ENCODE assay signal across 8 cellular contexts in genomic region chr4:185395956-185396723, GRCh38. TPM values are rescaled to one million over a fixed set of nuclear protein-coding genes. Genes with fewer than 3 reads are reported as not detected.
DNase-seq lines count a peak whose midpoint lies in the region; ATAC-seq and TF ChIP-seq lines count a peak whose summit lies in the region.

No MANE protein-coding gene starts in this region.

- H3K36me3 Mint-ChIP-seq in GM23338 (ENCODE audit: low read depth) (0 out of 3 replicates have a peak, but pooled peaks cover 4% of the 10 kb centered on the region), natural killer cell (no peaks in the 10 kb centered on the region)
- H3K36me3 Mint-ChIP-seq in activated T-helper 17 cell treated with anti-CD3 and anti-CD28 coated beads, Interleukin-2, amount 50 U/mL, for 72 hours (ENCODE audit: low read depth): peaks cover 56% of the 10 kb centered on the region

- H3K4me1 ChIP-seq in GM23338 (ENCODE audit: insufficient read depth): no peaks in the 10 kb centered on the region; the same call in 1 of the 2 replicates

- no peaks in the 10 kb centered on the region for H4K20me1 ChIP-seq in GM23338 (replicated peaks; ENCODE audit: insufficient read depth)

- H3K27me3 Mint-ChIP-seq in GM23338 (ENCODE audit: insufficient read depth, low read depth, poor library complexity): peaks cover 5% of the 10 kb centered on the region
- no peaks in the 10 kb centered on the region for H3K27me3 Mint-ChIP-seq in activated T-helper 17 cell treated with anti-CD3 and anti-CD28 coated beads, Interleukin-2, amount 50 U/mL, for 72 hours
- H3K27me3 Mint-ChIP-seq in natural killer cell (ENCODE audit: low read depth in 2 of 2): no peaks in the 10 kb centered on the region

- H3K27ac Mint-ChIP-seq in GM23338 (no peak overlapping the region), natural killer cell (peak overlapping the region; percentile 94 to 97)
- peak overlapping the region; percentile 85 for H3K27ac Mint-ChIP-seq in activated T-helper 17 cell treated with anti-CD3 and anti-CD28 coated beads, Interleukin-2, amount 50 U/mL, for 72 hours

- no peaks in the 10 kb centered on the region for H3K79me2 ChIP-seq in GM23338 (replicated peaks; ENCODE audit: insufficient read depth)

- peak overlapping the region; percentile 83 for H3K4me3 Mint-ChIP-seq in GM23338
- H3K4me3 Mint-ChIP-seq in activated T-helper 17 cell treated with anti-CD3 and anti-CD28 coated beads, Interleukin-2, amount 50 U/mL, for 72 hours: peak overlapping the region; percentile 93
- peak overlapping the region; percentile 96 for H3K4me3 Mint-ChIP-seq in natural killer cell

- peaks cover 9% of the 10 kb centered on the region for H3K27me3 ChIP-seq in GM23338 (ENCODE audit: insufficient read depth)

- TF ChIP-seq CTCF in GM23338 (conservative IDR thresholded peaks at IDR 0.05; ENCODE audit: low read depth in 2 of 2) (no peak), fibroblast of mammary gland (conservative IDR thresholded peaks at IDR 0.05; ENCODE audit: control insufficient read depth, insufficient read depth, low read depth, low read length) (no peak), natural killer cell (IDR thresholded peaks at IDR 0.05) (no peak)

- H3K36me3 ChIP-seq in GM23338 (ENCODE audit: insufficient read depth): no peaks in the 10 kb centered on the region

- peak; percentile 95 for DNase-seq in Daoy (ENCODE audit: low read depth)
- peak; percentile 93 for DNase-seq in GM23338 (ENCODE audit: low spot score)
- peak; percentile 87 to 92 for DNase-seq in Kasumi-1 (lab: John Stamatoyannopoulos, UW)
- peak; percentile 96 for DNase-seq in RKO (ENCODE audit: low spot score)
- peak; percentile 96 for DNase-seq in fibroblast of mammary gland (ENCODE audit: low read depth)
- DNase-seq in natural killer cell: peak; percentile 97
- peak; percentile 90 to 97 (median 94) for DNase-seq in stimulated activated naive CD4-positive, alpha-beta T cell (lab: John Stamatoyannopoulos, UW)

- peak overlapping the region; percentile 71 for H3K4me3 ChIP-seq in GM23338
- H3K4me3 ChIP-seq in fibroblast of mammary gland (ENCODE audit: control insufficient read depth, low read depth, low read length): peak overlapping the region; percentile 60

- H3K4me1 Mint-ChIP-seq in GM23338 (peaks cover 11% of the 10 kb centered on the region), natural killer cell (peaks cover 25 to 26% of the 10 kb centered on the region in 2 donors)
- peaks cover 29% of the 10 kb centered on the region for H3K4me1 Mint-ChIP-seq in activated T-helper 17 cell treated with anti-CD3 and anti-CD28 coated beads, Interleukin-2, amount 50 U/mL, for 72 hours

- H3K9me3 Mint-ChIP-seq in GM23338 (peaks cover 6% of the 10 kb centered on the region; the same call in 2 of the 3 replicates), natural killer cell (no peaks in the 10 kb centered on the region)
- no peaks in the 10 kb centered on the region for H3K9me3 Mint-ChIP-seq in activated T-helper 17 cell treated with anti-CD3 and anti-CD28 coated beads, Interleukin-2, amount 50 U/mL, for 72 hours

- peaks cover 4% of the 10 kb centered on the region; the same call in 1 of the 2 replicates for H3F3A ChIP-seq in GM23338 (replicated peaks; ENCODE audit: low read depth)

- H3K9me2 ChIP-seq in GM23338 (ENCODE audit: insufficient read depth): no peaks in the 10 kb centered on the region

- ATAC-seq in GM23338 (peak; percentile 89), natural killer cell (peak; percentile 89 to 98 (median 92))
- peak; percentile 82 for ATAC-seq in activated T-helper 17 cell treated with anti-CD3 and anti-CD28 coated beads, Interleukin-2, amount 50 U/mL, for 72 hours (replicated peaks)

- peak overlapping the region; percentile 88 for H2AFZ ChIP-seq in GM23338

- H3K27ac ChIP-seq in GM23338 (ENCODE audit: low read depth): no peak overlapping the region

- intact Hi-C loops in natural killer cell (cut with micrococcal nuclease): loop anchor here (1.0 to 2.0 kb wide), 3 partner anchors 29 to 192 kb away; partner anchors contain the start of genes CCDC110 and UFSP2

- H3K4me2 ChIP-seq in GM23338: peak overlapping the region; percentile 94

TF ChIP-seq in GM23338, 12 proteins besides CTCF, POLR2A, EP300 and RAD21 (continues in another document):
- TF ChIP-seq EZH2phosphoT487 (IDR thresholded peaks at IDR 0.05; ENCODE audit: unreplicated experiment) (no peak), ZNF462 (CRISPR knock-in tag; IDR thresholded peaks at IDR 0.05) (no peak)

RNA-seq across cellular contexts. Expression of gene LRP2BP, which starts 0.4 kb away (rescaled TPM):
- total RNA-seq in Daoy (2014; rRNA removed; shearing (Covaris generic)): 0.03 and 0.29 TPM in 2 replicates
- 0.28 and 0.70 TPM in 2 replicates for total RNA-seq in GM23338 (2014; rRNA removed; shearing (Covaris generic))
- 1.7 and 1.8 TPM in 2 replicates for polyA plus RNA-seq in GM23338 (2016; fragmentation: Nextera tagmentation; extraction: Ambion mirVana)
- total RNA-seq in activated T-helper 17 cell treated with anti-CD3 and anti-CD28 coated beads, Interleukin-2, amount 50 U/mL, for 72 hours: 1 to 10 TPM; 1.2 to 5.7 TPM
- 1 to 10 TPM; 1.7 to 2.4 (median 2.2) TPM for total RNA-seq in natural killer cell

RNA-seq across cellular contexts. Expression of gene ANKRD37, which starts 0.5 kb away (rescaled TPM):
- 0.36 and 0.97 TPM in 2 replicates for total RNA-seq in Daoy (2014; rRNA removed; shearing (Covaris generic))
- total RNA-seq in GM23338 (2014; rRNA removed; shearing (Covaris generic)): 1.8 and 6.2 TPM in 2 replicates
- polyA plus RNA-seq in GM23338 (2016; fragmentation: Nextera tagmentation; extraction: Ambion mirVana): 4.9 and 5.0 TPM in 2 replicates
- total RNA-seq in activated T-helper 17 cell treated with anti-CD3 and anti-CD28 coated beads, Interleukin-2, amount 50 U/mL, for 72 hours: 100 to 1,000 TPM in 1 of 2 donors, 10 to 100 TPM in 1; 51.5 to 171 TPM
- 10 to 100 TPM; 12.9 to 18.6 (median 13.1) TPM for total RNA-seq in natural killer cell

RNA-seq across cellular contexts. Expression of gene UFSP2, which starts 29.6 kb away (rescaled TPM):
- total RNA-seq in Daoy (2014; rRNA removed; shearing (Covaris generic)): 18.5 and 21.0 TPM in 2 replicates
- 29.0 and 30.7 TPM in 2 replicates for total RNA-seq in GM23338 (2014; rRNA removed; shearing (Covaris generic))
- 53.0 and 55.9 TPM in 2 replicates for polyA plus RNA-seq in GM23338 (2016; fragmentation: Nextera tagmentation; extraction: Ambion mirVana)
- total RNA-seq in activated T-helper 17 cell treated with anti-CD3 and anti-CD28 coated beads, Interleukin-2, amount 50 U/mL, for 72 hours: 10 to 100 TPM; 23.5 to 32.9 TPM
- 10 to 100 TPM; 14.0 to 18.8 (median 16.7) TPM for total RNA-seq in natural killer cell
